ENCODE assay signal across 8 cellular contexts in genomic region chr11:118434553-118435232, GRCh38. TPM values are rescaled to one million over a fixed set of nuclear protein-coding genes. Genes with fewer than 3 reads are reported as not detected.
A peak's percentile ranks its signal among the peaks of the same experiment; 100 is the strongest.
DNase-seq lines count a peak whose midpoint lies in the region; ATAC-seq and TF ChIP-seq lines count a peak whose summit lies in the region.

No MANE protein-coding gene starts in this region.

- no peak overlapping the region for H2BK5ac ChIP-seq in mesenchymal stem cell (ENCODE audit: low read depth, low read length, poor library complexity, severe bottlenecking)

- H3K14ac ChIP-seq in mesenchymal stem cell (ENCODE audit: low read length in 2 of 2), result peak overlapping the region in 1 of 2 experiments; percentile 29

- no peak overlapping the region for H2BK15ac ChIP-seq in mesenchymal stem cell (ENCODE audit: low read depth, poor library complexity, severe bottlenecking)

- H3K9me3 ChIP-seq in mesenchymal stem cell (ENCODE audit: control insufficient read depth, low read length), result no peaks in the 10 kb centered on the region

- H2BK12ac ChIP-seq in mesenchymal stem cell (ENCODE audit: low read length in 2 of 2), result no peak overlapping the region

- no peaks in the 10 kb centered on the region for H3K9me3 Mint-ChIP-seq in activated CD4-positive, alpha-beta T cell treated with anti-CD3 and anti-CD28 coated beads, Interleukin-2, amount 10 ng/mL, durations not matched to agents 24 days and 14 days
- H3K9me3 Mint-ChIP-seq in stimulated activated memory B cell treated with anti-CD40 and anti-IgM and Interleukin-4, amounts not matched to agents 10 μg/mL and 1 μg/mL and 100 μg/mL, for 72 hours, result no peaks in the 10 kb centered on the region

- peak; percentile 87 for DNase-seq in GF-D8 (lab: John Stamatoyannopoulos, UW)
- peak; percentile 82 for DNase-seq in NCI-H1092 treated with DMSO at 0.1 percent for 48 hours (lab: John Stamatoyannopoulos, UW)
- DNase-seq in activated CD4-positive, alpha-beta T cell treated with anti-CD3 and anti-CD28 coated beads, Interleukin-2, amount 10 ng/mL, durations not matched to agents 24 days and 14 days, result peak; percentile 86
- peak; percentile 84 for DNase-seq in ecto neural progenitor cell (ENCODE audit: low spot score)
- DNase-seq in mesenchymal stem cell, result peak; percentile 70

- no peaks in the 10 kb centered on the region for H3K27me3 ChIP-seq in mesenchymal stem cell (ENCODE audit: control insufficient read depth in 1 of 2, insufficient read depth in 1 of 2, low read length in 2 of 2)

- H3K36me3 ChIP-seq in mesenchymal stem cell (ENCODE audit: control insufficient read depth in 1 of 2, insufficient read depth in 2 of 2, low read depth in 1 of 2, low read length in 2 of 2), result no peaks in the 10 kb centered on the region

- no peak overlapping the region for H4K8ac ChIP-seq in mesenchymal stem cell (ENCODE audit: low read length)

- H3K27ac ChIP-seq in mesenchymal stem cell (ENCODE audit: low read length, poor library complexity, severe bottlenecking), result no peak overlapping the region

- H3K23ac ChIP-seq in mesenchymal stem cell (ENCODE audit: low read length in 2 of 2), result no peak overlapping the region

- no peak overlapping the region for H4K91ac ChIP-seq in mesenchymal stem cell (ENCODE audit: low read length)

- H3K4me3 Mint-ChIP-seq in activated CD4-positive, alpha-beta T cell treated with anti-CD3 and anti-CD28 coated beads, Interleukin-2, amount 10 ng/mL, durations not matched to agents 24 days and 14 days, result peak overlapping the region; percentile 97
- H3K4me3 Mint-ChIP-seq in stimulated activated memory B cell treated with anti-CD40 and anti-IgM and Interleukin-4, amounts not matched to agents 10 μg/mL and 1 μg/mL and 100 μg/mL, for 72 hours, result peak overlapping the region; percentile 97

- H3K36me3 Mint-ChIP-seq in activated CD4-positive, alpha-beta T cell treated with anti-CD3 and anti-CD28 coated beads, Interleukin-2, amount 10 ng/mL, durations not matched to agents 24 days and 14 days (ENCODE audit: low read depth), result peaks cover 4% of the 10 kb centered on the region
- no peaks in the 10 kb centered on the region for H3K36me3 Mint-ChIP-seq in stimulated activated memory B cell treated with anti-CD40 and anti-IgM and Interleukin-4, amounts not matched to agents 10 μg/mL and 1 μg/mL and 100 μg/mL, for 72 hours

- H3K27me3 Mint-ChIP-seq in activated CD4-positive, alpha-beta T cell treated with anti-CD3 and anti-CD28 coated beads, Interleukin-2, amount 10 ng/mL, durations not matched to agents 24 days and 14 days, result peaks cover 3% of the 10 kb centered on the region
- H3K27me3 Mint-ChIP-seq in stimulated activated memory B cell treated with anti-CD40 and anti-IgM and Interleukin-4, amounts not matched to agents 10 μg/mL and 1 μg/mL and 100 μg/mL, for 72 hours, result no peaks in the 10 kb centered on the region

- H2AK5ac ChIP-seq in mesenchymal stem cell (ENCODE audit: low read length, severe bottlenecking), result no peak overlapping the region

- intact Hi-C loops in activated CD4-positive, alpha-beta T cell treated with anti-CD3 and anti-CD28 coated beads, Interleukin-2, amount 10 ng/mL, durations not matched to agents 24 days and 14 days (cut with micrococcal nuclease), result loop anchor here (1.0 to 5.0 kb wide), 8 partner anchors 9 to 358 kb away; partner anchors contain the start of genes ARCN1, ATP5MG, CD3D and CD3G

- H3K4me3 ChIP-seq in mesenchymal stem cell (ENCODE audit: insufficient read depth in 1 of 2, low read depth in 1 of 2, low read length in 2 of 2), result peak overlapping the region; percentile 69 to 85

- H3K4me1 ChIP-seq in mesenchymal stem cell (ENCODE audit: control insufficient read depth, insufficient read depth, low read depth, low read length), result peaks cover 5% of the 10 kb centered on the region

- WGBS in mesenchymal stem cell, result under 1% methylated on average over 34 of the region's 35 CpGs

- H3K9ac ChIP-seq in mesenchymal stem cell (ENCODE audit: low read length), result peak overlapping the region; percentile 74

- H2BK120ac ChIP-seq in mesenchymal stem cell (ENCODE audit: low read depth, low read length), result no peak overlapping the region

- peak overlapping the region; percentile 92 for H3K27ac Mint-ChIP-seq in activated CD4-positive, alpha-beta T cell treated with anti-CD3 and anti-CD28 coated beads, Interleukin-2, amount 10 ng/mL, durations not matched to agents 24 days and 14 days
- H3K27ac Mint-ChIP-seq in stimulated activated memory B cell treated with anti-CD40 and anti-IgM and Interleukin-4, amounts not matched to agents 10 μg/mL and 1 μg/mL and 100 μg/mL, for 72 hours, result peak overlapping the region; percentile 93

- ATAC-seq in stimulated activated memory B cell treated with anti-CD40 and anti-IgM and Interleukin-4, amounts not matched to agents 10 μg/mL and 1 μg/mL and 100 μg/mL, for 72 hours, result no peak
- ATAC-seq in HG02981 (IDR thresholded peaks at IDR 0.05; ENCODE audit: unreplicated experiment) (no peak), GM18505 (IDR thresholded peaks at IDR 0.05; ENCODE audit: unreplicated experiment) (no peak)

- peak overlapping the region; percentile 93 for H3K4me2 ChIP-seq in mesenchymal stem cell (ENCODE audit: low read length, poor library complexity, severe bottlenecking)

- H3K79me1 ChIP-seq in mesenchymal stem cell (replicated peaks; ENCODE audit: low read length, poor library complexity, severe bottlenecking), result no peaks in the 10 kb centered on the region

- no peak for TF ChIP-seq POLR2A in GM18505 (IDR thresholded peaks at IDR 0.05; ENCODE audit: borderline replicate concordance, extremely low read depth, insufficient read depth, insufficient read length)

- H3K18ac ChIP-seq in mesenchymal stem cell (ENCODE audit: low read depth in 1 of 2, low read length in 2 of 2), result no peak overlapping the region

- no peak overlapping the region for H3K4ac ChIP-seq in mesenchymal stem cell (ENCODE audit: low read depth in 1 of 2, low read length in 2 of 2)

- peaks cover 25% of the 10 kb centered on the region for H3K4me1 Mint-ChIP-seq in activated CD4-positive, alpha-beta T cell treated with anti-CD3 and anti-CD28 coated beads, Interleukin-2, amount 10 ng/mL, durations not matched to agents 24 days and 14 days
- H3K4me1 Mint-ChIP-seq in stimulated activated memory B cell treated with anti-CD40 and anti-IgM and Interleukin-4, amounts not matched to agents 10 μg/mL and 1 μg/mL and 100 μg/mL, for 72 hours, result peaks cover 43% of the 10 kb centered on the region

- H2AFZ ChIP-seq in mesenchymal stem cell (ENCODE audit: low read depth, low read length), result peak overlapping the region; percentile 77

RNA-seq across cellular contexts. Expression of gene KMT2A, which starts 1.6 kb away (rescaled TPM):
- 70.7 and 73.2 TPM in 2 replicates for total RNA-seq in activated CD4-positive, alpha-beta T cell treated with anti-CD3 and anti-CD28 coated beads, Interleukin-2, amount 10 ng/mL, durations not matched to agents 24 days and 14 days
- 10.2 TPM for polyA plus RNA-seq in mesenchymal stem cell (2013, experiment 1 of 2)
- 9.5 TPM for polyA plus RNA-seq in mesenchymal stem cell (2013, experiment 2 of 2)

RNA-seq across cellular contexts. Expression of gene ATP5MG, which starts 33.3 kb away (rescaled TPM):
- 220 and 228 TPM in 2 replicates for total RNA-seq in activated CD4-positive, alpha-beta T cell treated with anti-CD3 and anti-CD28 coated beads, Interleukin-2, amount 10 ng/mL, durations not matched to agents 24 days and 14 days
- 757 TPM for polyA plus RNA-seq in mesenchymal stem cell (2013, experiment 1 of 2)
- polyA plus RNA-seq in mesenchymal stem cell (2013, experiment 2 of 2), result 746 TPM
